1 cellular context compared by ENCODE assay signal in genomic region chr11:28107726-28108618, GRCh38.
TF ChIP-seq lines count a peak whose summit lies in the region.

TSS of gene KIF18A (minus strand) at chr11:28108156. CDS start at chr11:28097947, 10,209 bp downstream.
A gene with protein sequence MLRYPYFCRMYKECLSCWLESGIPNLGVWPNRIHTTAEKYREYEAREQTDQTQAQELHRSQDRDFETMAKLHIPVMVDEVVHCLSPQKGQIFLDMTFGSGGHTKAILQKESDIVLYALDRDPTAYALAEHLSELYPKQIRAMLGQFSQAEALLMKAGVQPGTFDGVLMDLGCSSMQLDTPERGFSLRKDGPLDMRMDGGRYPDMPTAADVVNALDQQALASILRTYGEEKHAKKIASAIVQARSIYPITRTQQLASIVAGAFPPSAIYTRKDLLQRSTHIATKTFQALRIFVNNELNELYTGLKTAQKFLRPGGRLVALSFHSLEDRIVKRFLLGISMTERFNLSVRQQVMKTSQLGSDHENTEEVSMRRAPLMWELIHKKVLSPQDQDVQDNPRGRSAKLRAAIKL (plus strand): TSS chr11:28108388. CDS start chr11:28113335, 4,947 bp downstream.

TF ChIP-seq in K562, 482 proteins besides CTCF, POLR2A, EP300 and RAD21 (continued from another document and continues in another):
- TF ChIP-seq PRDM10 (IDR thresholded peaks at IDR 0.05; ENCODE audit: partially characterized antibody), result peak; percentile 5
- peak; percentile 33 for TF ChIP-seq SMAD1 (IDR thresholded peaks at IDR 0.05; ENCODE audit: low read depth, low read length, partially characterized antibody)
- peak; percentile 65; the same call in 1 of the 2 replicates for TF ChIP-seq ZZZ3 (IDR thresholded peaks at IDR 0.05)
- TF ChIP-seq NR2F6 (CRISPR knock-in tag; IDR thresholded peaks at IDR 0.05), result no peak
- TF ChIP-seq EP400 (IDR thresholded peaks at IDR 0.05), result peak; percentile 91
- peak; percentile 54 for TF ChIP-seq TAF9B (IDR thresholded peaks at IDR 0.05; ENCODE audit: partially characterized antibody)
- TF ChIP-seq BRD4 (IDR thresholded peaks at IDR 0.05), result peak; percentile 77; the same call in 1 of the 2 replicates
- no peak for TF ChIP-seq IFI16 (CRISPR knock-in tag; IDR thresholded peaks at IDR 0.05)
- TF ChIP-seq, protein P1, sequence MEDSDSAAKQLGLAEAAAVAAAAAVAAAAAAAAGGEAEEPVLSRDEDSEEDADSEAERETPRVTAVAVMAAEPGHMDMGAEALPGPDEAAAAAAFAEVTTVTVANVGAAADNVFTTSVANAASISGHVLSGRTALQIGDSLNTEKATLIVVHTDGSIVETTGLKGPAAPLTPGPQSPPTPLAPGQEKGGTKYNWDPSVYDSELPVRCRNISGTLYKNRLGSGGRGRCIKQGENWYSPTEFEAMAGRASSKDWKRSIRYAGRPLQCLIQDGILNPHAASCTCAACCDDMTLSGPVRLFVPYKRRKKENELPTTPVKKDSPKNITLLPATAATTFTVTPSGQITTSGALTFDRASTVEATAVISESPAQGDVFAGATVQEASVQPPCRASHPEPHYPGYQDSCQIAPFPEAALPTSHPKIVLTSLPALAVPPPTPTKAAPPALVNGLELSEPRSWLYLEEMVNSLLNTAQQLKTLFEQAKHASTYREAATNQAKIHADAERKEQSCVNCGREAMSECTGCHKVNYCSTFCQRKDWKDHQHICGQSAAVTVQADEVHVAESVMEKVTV (CRISPR knock-in tag; IDR thresholded peaks at IDR 0.05), result no peak
- TF ChIP-seq, protein P2, sequence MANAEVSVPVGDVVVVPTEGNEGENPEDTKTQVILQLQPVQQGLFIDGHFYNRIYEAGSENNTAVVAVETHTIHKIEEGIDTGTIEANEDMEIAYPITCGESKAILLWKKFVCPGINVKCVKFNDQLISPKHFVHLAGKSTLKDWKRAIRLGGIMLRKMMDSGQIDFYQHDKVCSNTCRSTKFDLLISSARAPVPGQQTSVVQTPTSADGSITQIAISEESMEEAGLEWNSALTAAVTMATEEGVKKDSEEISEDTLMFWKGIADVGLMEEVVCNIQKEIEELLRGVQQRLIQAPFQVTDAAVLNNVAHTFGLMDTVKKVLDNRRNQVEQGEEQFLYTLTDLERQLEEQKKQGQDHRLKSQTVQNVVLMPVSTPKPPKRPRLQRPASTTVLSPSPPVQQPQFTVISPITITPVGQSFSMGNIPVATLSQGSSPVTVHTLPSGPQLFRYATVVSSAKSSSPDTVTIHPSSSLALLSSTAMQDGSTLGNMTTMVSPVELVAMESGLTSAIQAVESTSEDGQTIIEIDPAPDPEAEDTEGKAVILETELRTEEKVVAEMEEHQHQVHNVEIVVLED (CRISPR knock-in tag; IDR thresholded peaks at IDR 0.05), result peak; percentile 98
- no peak for TF ChIP-seq ZNF41 (CRISPR knock-in tag; conservative IDR thresholded peaks at IDR 0.05)
- TF ChIP-seq RBBP5 (IDR thresholded peaks at IDR 0.05; ENCODE audit: borderline replicate concordance, insufficient read depth, low read length, poor library complexity, severe bottlenecking), result peak; percentile 86
- TF ChIP-seq, protein P3, sequence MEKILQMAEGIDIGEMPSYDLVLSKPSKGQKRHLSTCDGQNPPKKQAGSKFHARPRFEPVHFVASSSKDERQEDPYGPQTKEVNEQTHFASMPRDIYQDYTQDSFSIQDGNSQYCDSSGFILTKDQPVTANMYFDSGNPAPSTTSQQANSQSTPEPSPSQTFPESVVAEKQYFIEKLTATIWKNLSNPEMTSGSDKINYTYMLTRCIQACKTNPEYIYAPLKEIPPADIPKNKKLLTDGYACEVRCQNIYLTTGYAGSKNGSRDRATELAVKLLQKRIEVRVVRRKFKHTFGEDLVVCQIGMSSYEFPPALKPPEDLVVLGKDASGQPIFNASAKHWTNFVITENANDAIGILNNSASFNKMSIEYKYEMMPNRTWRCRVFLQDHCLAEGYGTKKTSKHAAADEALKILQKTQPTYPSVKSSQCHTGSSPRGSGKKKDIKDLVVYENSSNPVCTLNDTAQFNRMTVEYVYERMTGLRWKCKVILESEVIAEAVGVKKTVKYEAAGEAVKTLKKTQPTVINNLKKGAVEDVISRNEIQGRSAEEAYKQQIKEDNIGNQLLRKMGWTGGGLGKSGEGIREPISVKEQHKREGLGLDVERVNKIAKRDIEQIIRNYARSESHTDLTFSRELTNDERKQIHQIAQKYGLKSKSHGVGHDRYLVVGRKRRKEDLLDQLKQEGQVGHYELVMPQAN (IDR thresholded peaks at IDR 0.05; ENCODE audit: borderline replicate concordance), result peak; percentile 66; the same call in 1 of the 2 replicates
- peak; percentile 41; the same call in 1 of the 2 replicates for TF ChIP-seq CBFB (CRISPR knock-in tag; IDR thresholded peaks at IDR 0.05)
- TF ChIP-seq RBM17 (IDR thresholded peaks at IDR 0.05; ENCODE audit: borderline replicate concordance, low read depth, low read length), result no peak
- no peak for TF ChIP-seq ATF1 (CRISPR knock-in tag; IDR thresholded peaks at IDR 0.05)
- TF ChIP-seq ATF1 (tag; IDR thresholded peaks at IDR 0.05), result peak; percentile 98
- no peak for TF ChIP-seq NFATC3 (IDR thresholded peaks at IDR 0.05)
- no peak for TF ChIP-seq XRCC4 (IDR thresholded peaks at IDR 0.05; ENCODE audit: extremely low read depth, insufficient read depth, insufficient read length)
- TF ChIP-seq, protein P4, sequence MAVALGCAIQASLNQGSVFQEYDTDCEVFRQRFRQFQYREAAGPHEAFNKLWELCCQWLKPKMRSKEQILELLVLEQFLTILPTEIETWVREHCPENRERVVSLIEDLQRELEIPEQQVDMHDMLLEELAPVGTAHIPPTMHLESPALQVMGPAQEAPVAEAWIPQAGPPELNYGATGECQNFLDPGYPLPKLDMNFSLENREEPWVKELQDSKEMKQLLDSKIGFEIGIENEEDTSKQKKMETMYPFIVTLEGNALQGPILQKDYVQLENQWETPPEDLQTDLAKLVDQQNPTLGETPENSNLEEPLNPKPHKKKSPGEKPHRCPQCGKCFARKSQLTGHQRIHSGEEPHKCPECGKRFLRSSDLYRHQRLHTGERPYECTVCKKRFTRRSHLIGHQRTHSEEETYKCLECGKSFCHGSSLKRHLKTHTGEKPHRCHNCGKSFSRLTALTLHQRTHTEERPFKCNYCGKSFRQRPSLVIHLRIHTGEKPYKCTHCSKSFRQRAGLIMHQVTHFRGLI (CRISPR knock-in tag; IDR thresholded peaks at IDR 0.05), result no peak
- no peak for TF ChIP-seq ZNF3 (CRISPR knock-in tag; IDR thresholded peaks at IDR 0.05)
- TF ChIP-seq SMC3 (conservative IDR thresholded peaks at IDR 0.05; ENCODE audit: insufficient read depth, low read depth, low read length), result no peak
- no peak for TF ChIP-seq ZNF354B (CRISPR knock-in tag; IDR thresholded peaks at IDR 0.05)
- peak; percentile 42; the same call in 1 of the 2 replicates for TF ChIP-seq ARID4B (CRISPR knock-in tag; IDR thresholded peaks at IDR 0.05)
- TF ChIP-seq RB1 (IDR thresholded peaks at IDR 0.05; ENCODE audit: low read depth), result peak; percentile 98; the same call in 1 of the 2 replicates
- TF ChIP-seq ZKSCAN1 (IDR thresholded peaks at IDR 0.05; ENCODE audit: low read depth, low read length), result no peak
- peak; percentile 92 for TF ChIP-seq CREM (IDR thresholded peaks at IDR 0.05; ENCODE audit: low read depth)
- no peak for TF ChIP-seq ZNF324 (CRISPR knock-in tag; IDR thresholded peaks at IDR 0.05)
- no peak for TF ChIP-seq NR3C1 (CRISPR knock-in tag; IDR thresholded peaks at IDR 0.05)
- TF ChIP-seq ZBTB11 (CRISPR knock-in tag; IDR thresholded peaks at IDR 0.05), result peak in 1 of 3 experiments; percentile 85; a peak in 2 of 6 replicates
- TF ChIP-seq CTBP1 (IDR thresholded peaks at IDR 0.05; ENCODE audit: borderline replicate concordance), result peak; percentile 48; the same call in 1 of the 2 replicates
- TF ChIP-seq MEIS2 (IDR thresholded peaks at IDR 0.05; ENCODE audit: partially characterized antibody), result peak; percentile 88
- TF ChIP-seq, protein P5, sequence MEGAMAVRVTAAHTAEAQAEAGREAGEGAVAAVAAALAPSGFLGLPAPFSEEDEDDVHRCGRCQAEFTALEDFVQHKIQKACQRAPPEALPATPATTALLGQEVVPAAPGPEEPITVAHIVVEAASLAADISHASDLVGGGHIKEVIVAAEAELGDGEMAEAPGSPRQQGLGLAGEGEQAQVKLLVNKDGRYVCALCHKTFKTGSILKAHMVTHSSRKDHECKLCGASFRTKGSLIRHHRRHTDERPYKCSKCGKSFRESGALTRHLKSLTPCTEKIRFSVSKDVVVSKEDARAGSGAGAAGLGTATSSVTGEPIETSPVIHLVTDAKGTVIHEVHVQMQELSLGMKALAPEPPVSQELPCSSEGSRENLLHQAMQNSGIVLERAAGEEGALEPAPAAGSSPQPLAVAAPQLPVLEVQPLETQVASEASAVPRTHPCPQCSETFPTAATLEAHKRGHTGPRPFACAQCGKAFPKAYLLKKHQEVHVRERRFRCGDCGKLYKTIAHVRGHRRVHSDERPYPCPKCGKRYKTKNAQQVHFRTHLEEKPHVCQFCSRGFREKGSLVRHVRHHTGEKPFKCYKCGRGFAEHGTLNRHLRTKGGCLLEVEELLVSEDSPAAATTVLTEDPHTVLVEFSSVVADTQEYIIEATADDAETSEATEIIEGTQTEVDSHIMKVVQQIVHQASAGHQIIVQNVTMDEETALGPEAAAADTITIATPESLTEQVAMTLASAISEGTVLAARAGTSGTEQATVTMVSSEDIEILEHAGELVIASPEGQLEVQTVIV (CRISPR knock-in tag; IDR thresholded peaks at IDR 0.05; ENCODE audit: borderline replicate concordance), result no peak
